Comparison of ENCODE assay signal across 7 cellular contexts in genomic region chr12:79420146-79420618, GRCh38.
DNase-seq lines count a peak whose midpoint lies in the region; ATAC-seq and TF ChIP-seq lines count a peak whose summit lies in the region.

No MANE protein-coding gene starts in this region.

- no peaks in the 10 kb centered on the region for H3K27me3 ChIP-seq in endodermal cell (ENCODE audit: control insufficient read depth, insufficient read depth, low read length, poor library complexity, severe bottlenecking)

- peaks cover 10% of the 10 kb centered on the region for H3K4me1 ChIP-seq in endodermal cell (ENCODE audit: control insufficient read depth, insufficient read depth, low read length)

- no peaks in the 10 kb centered on the region for H3K9me3 ChIP-seq in endodermal cell (ENCODE audit: control insufficient read depth, low read length)

- peaks cover 39% of the 10 kb centered on the region for H3K4me1 Mint-ChIP-seq in endodermal cell
- no peaks in the 10 kb centered on the region for H3K4me1 Mint-ChIP-seq in activated CD8-positive, alpha-beta T cell treated with anti-CD3 and anti-CD28 coated beads, Interleukin-2, amount 10 ng/mL, durations not matched to agents 7 days and 5 days (ENCODE audit: low read depth)

- POLR2A ChIA-PET in activated CD8-positive, alpha-beta T cell treated with anti-CD3 and anti-CD28 coated beads, Interleukin-2, amount 10 ng/mL, durations not matched to agents 7 days and 5 days (lab: Charles Lee) = no interaction called here

- ATAC-seq in GM18519 (IDR thresholded peaks at IDR 0.05; ENCODE audit: low FRiP score, unreplicated experiment) (peak; percentile 37), GM19467 (IDR thresholded peaks at IDR 0.05; ENCODE audit: unreplicated experiment) (no peak)
- no peak for ATAC-seq in activated CD8-positive, alpha-beta T cell treated with anti-CD3 and anti-CD28 coated beads, Interleukin-2, amount 10 ng/mL, durations not matched to agents 7 days and 5 days

- H3K9ac ChIP-seq in endodermal cell (ENCODE audit: extremely low read depth, low read length, poor library complexity, severe bottlenecking) = no peak overlapping the region

- no peaks in the 10 kb centered on the region for H3K9me3 Mint-ChIP-seq in endodermal cell
- no peaks in the 10 kb centered on the region for H3K9me3 Mint-ChIP-seq in activated CD8-positive, alpha-beta T cell treated with anti-CD3 and anti-CD28 coated beads, Interleukin-2, amount 10 ng/mL, durations not matched to agents 7 days and 5 days (ENCODE audit: insufficient read depth)

- no peak overlapping the region for H3K4me3 Mint-ChIP-seq in endodermal cell
- H3K4me3 Mint-ChIP-seq in activated CD8-positive, alpha-beta T cell treated with anti-CD3 and anti-CD28 coated beads, Interleukin-2, amount 10 ng/mL, durations not matched to agents 7 days and 5 days = no peak overlapping the region

- no peak overlapping the region for H3K4me3 ChIP-seq in endodermal cell (ENCODE audit: low read length)

- no peak overlapping the region for H3K27ac ChIP-seq in endodermal cell (ENCODE audit: low read depth, low read length)

- TF ChIP-seq CTCF in endodermal cell (conservative IDR thresholded peaks at IDR 0.05) = peak; percentile 81

- DNase-seq in NCI-H226 (peak; percentile 90), endodermal cell (peak; percentile 66), non-pigmented ciliary epithelial cell (ENCODE audit: low read depth) (peak; percentile 93), cerebellar nuclear complex (lab: John Stamatoyannopoulos, UW) (no peak)
- no peak for DNase-seq in activated CD8-positive, alpha-beta T cell treated with anti-CD3 and anti-CD28 coated beads, Interleukin-2, amount 10 ng/mL, durations not matched to agents 7 days and 5 days

- H3K36me3 ChIP-seq in endodermal cell (ENCODE audit: control insufficient read depth, insufficient read depth, low read length) = no peaks in the 10 kb centered on the region

- no peaks in the 10 kb centered on the region for H3K27me3 Mint-ChIP-seq in endodermal cell (ENCODE audit: insufficient read depth)
- peaks cover 2% of the 10 kb centered on the region for H3K27me3 Mint-ChIP-seq in activated CD8-positive, alpha-beta T cell treated with anti-CD3 and anti-CD28 coated beads, Interleukin-2, amount 10 ng/mL, durations not matched to agents 7 days and 5 days (ENCODE audit: low read depth)

- H3K36me3 Mint-ChIP-seq in endodermal cell (ENCODE audit: low read depth) = no peaks in the 10 kb centered on the region
- H3K36me3 Mint-ChIP-seq in activated CD8-positive, alpha-beta T cell treated with anti-CD3 and anti-CD28 coated beads, Interleukin-2, amount 10 ng/mL, durations not matched to agents 7 days and 5 days (ENCODE audit: low read depth) = no peaks in the 10 kb centered on the region

- no peak overlapping the region for H3K27ac Mint-ChIP-seq in endodermal cell
- H3K27ac Mint-ChIP-seq in activated CD8-positive, alpha-beta T cell treated with anti-CD3 and anti-CD28 coated beads, Interleukin-2, amount 10 ng/mL, durations not matched to agents 7 days and 5 days = no peak overlapping the region

- CTCF ChIA-PET in activated CD8-positive, alpha-beta T cell treated with anti-CD3 and anti-CD28 coated beads, Interleukin-2, amount 10 ng/mL, durations not matched to agents 7 days and 5 days (lab: Charles Lee) = interaction anchor here (1.2 kb wide), 1 partner anchor 24 kb away, joined by 3 read pairs; no protein-coding TSS in a partner anchor

Comparison
In these comparisons a context has a peak if more than half of its experiments do, and no peak if none do; other contexts are left out.
1. DNase-seq: peak in NCI-H226 (single experiment), endodermal cell (single experiment) and non-pigmented ciliary epithelial cell (single experiment); none in cerebellar nuclear complex (0 of 2) and activated CD8-positive, alpha-beta T cell treated with anti-CD3 and anti-CD28 coated beads, Interleukin-2, amount 10 ng/mL, durations not matched to agents 7 days and 5 days (single experiment).